19 cellular contexts compared by ENCODE assay signal in the genomic region with DNA sequence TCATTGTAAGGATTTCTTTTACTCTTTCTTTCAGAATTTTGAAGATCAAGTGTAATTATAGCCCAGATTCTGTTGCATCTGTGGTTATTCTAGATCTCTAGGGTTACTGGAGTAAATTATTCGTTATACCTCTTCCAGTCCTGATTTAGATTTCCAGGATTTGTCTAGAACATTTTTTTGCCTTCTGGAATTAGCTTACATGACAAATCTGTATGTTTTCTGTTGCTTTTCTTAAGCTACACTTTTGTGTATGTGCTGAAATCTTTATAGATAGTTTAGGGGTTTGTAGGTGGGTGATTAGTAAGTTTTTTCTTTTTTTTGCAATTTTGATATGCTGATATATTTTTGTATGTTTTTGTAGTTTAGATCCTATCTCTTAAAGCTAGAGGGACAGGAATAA.
"Had no signal": no experiment of that assay in that cellular context is flagged by ENCODE, and none has a peak within 500 bp of the region (broad histone marks: within the 10 kb centered on the region; RNA-seq: fewer than 3 reads in every experiment).

No MANE protein-coding gene starts in this region.

- H3K9me3 ChIP-seq: gastrocnemius medialis, neutrophil, psoas muscle had no signal

- H3K27ac ChIP-seq: esophagus muscularis mucosa, gastrocnemius medialis, heart right ventricle, neutrophil, psoas muscle had no signal

- H3K27me3 Mint-ChIP-seq: type B pancreatic cell had no signal

- H3K36me3 ChIP-seq: gastrocnemius medialis, heart right ventricle had no signal

- H3K27me3 ChIP-seq: esophagus muscularis mucosa, gastrocnemius medialis, heart right ventricle, neutrophil, spleen had no signal

- H3K4me3 Mint-ChIP-seq: nephron, type B pancreatic cell had no signal

- H3K27ac Mint-ChIP-seq: type B pancreatic cell had no signal

- FAIRE-seq: endometrium, urothelium cell line had no signal

- DNase-seq: effector memory CD4-positive, alpha-beta T cell; gastrocnemius medialis; heart right ventricle; hypothalamus; kidney glomerular epithelial cell; psoas muscle; retina; spleen; stimulated activated CD4-positive, alpha-beta T cell treated with anti-CD3 and anti-CD28 coated beads, Interleukin-15, amount 100 ng/mL, for 24 hours; stimulated activated CD4-positive, alpha-beta T cell treated with anti-CD3 and anti-CD28 coated beads, Interleukin-1b, Interleukin-23, amount 100 ng/mL, for 48 hours; stimulated activated CD4-positive, alpha-beta T cell treated with anti-CD3 and anti-CD28 coated beads, Interleukin-4, amount 100 ng/mL, for 4 hours; stimulated activated naive CD4-positive, alpha-beta T cell treated with Interleukin-2 at 50 U/mL for 16 hours had no signal

- H3K4me3 ChIP-seq: esophagus muscularis mucosa, gastrocnemius medialis, heart right ventricle, psoas muscle, spleen had no signal

- H3K4me1 ChIP-seq: gastrocnemius medialis, psoas muscle had no signal

- ATAC-seq: gastrocnemius medialis, psoas muscle, sciatic nerve had no signal
